Comparison of ENCODE assay signal across 18 cellular contexts in genomic region chrX:139920306-139920705, GRCh38. TPM values are rescaled to one million over a fixed set of nuclear protein-coding genes. Genes with fewer than 3 reads are reported as not detected.
DNase-seq lines count a peak whose midpoint lies in the region; ATAC-seq, FAIRE-seq and TF ChIP-seq lines count a peak whose summit lies in the region.
"Had no signal": no experiment of that assay in that cellular context is flagged by ENCODE, and none has a peak within 500 bp of the region (broad histone marks: within the 10 kb centered on the region; RNA-seq: fewer than 3 reads in every experiment).

No MANE protein-coding gene starts in this region.

- CTCF ChIA-PET in endothelial cell of umbilical vein (lab: Charles Lee): no interaction called here
- CTCF ChIA-PET in Calu3 (lab: Charles Lee): no interaction called here

- no peaks in the 10 kb centered on the region for H3K27me3 ChIP-seq in endothelial cell of umbilical vein (ENCODE audit: control insufficient read depth in 2 of 2, insufficient read depth in 2 of 2, low read length in 2 of 2)
- H3K27me3 ChIP-seq in mesendoderm (ENCODE audit: insufficient read depth, low read length, poor library complexity): no peaks in the 10 kb centered on the region

- H3K23ac ChIP-seq in mesendoderm (ENCODE audit: low read length): no peak overlapping the region

- no peak for ATAC-seq in activated naive CD8-positive, alpha-beta T cell treated with anti-CD3 and anti-CD28 coated beads, Interleukin-2, amount 10 ng/mL, durations not matched to agents 7 days and 5 days (ENCODE audit: low read depth)
- no peak for ATAC-seq in HG02840 (IDR thresholded peaks at IDR 0.05; ENCODE audit: low FRiP score, unreplicated experiment)
- ATAC-seq: GM23338 had no signal

- POLR2A ChIA-PET in activated naive CD8-positive, alpha-beta T cell treated with anti-CD3 and anti-CD28 coated beads, Interleukin-2, amount 10 ng/mL, durations not matched to agents 7 days and 5 days (lab: Charles Lee): no interaction called here
- POLR2A ChIA-PET in endothelial cell of umbilical vein (lab: Charles Lee): no interaction called here

- H3K27me3 Mint-ChIP-seq in activated naive CD8-positive, alpha-beta T cell treated with anti-CD3 and anti-CD28 coated beads, Interleukin-2, amount 10 ng/mL, durations not matched to agents 7 days and 5 days: no peaks in the 10 kb centered on the region
- no peaks in the 10 kb centered on the region for H3K27me3 Mint-ChIP-seq in activated naive CD8-positive, alpha-beta T cell treated with anti-CD3 and anti-CD28 coated beads for 36 hours
- H3K27me3 Mint-ChIP-seq in Calu3 (ENCODE audit: unreplicated experiment): no peaks in the 10 kb centered on the region
- H3K27me3 Mint-ChIP-seq: CD4-positive, CD25-positive, alpha-beta regulatory T cell had no signal

- H2BK15ac ChIP-seq in mesendoderm (replicated peaks; ENCODE audit: low read depth): no peak overlapping the region

- dilution Hi-C loops in endothelial cell of umbilical vein (cut with MboI; ENCODE audit: extremely low pct_ligation_motif_present, low sequenced_read_pairs): no loop called here

- no peak overlapping the region for H3K27ac ChIP-seq in endothelial cell of umbilical vein (ENCODE audit: insufficient read depth, low read depth, low read length)
- H3K27ac ChIP-seq in mesendoderm (ENCODE audit: low read depth, low read length): no peak overlapping the region
- H3K27ac ChIP-seq: BLaER1 treated with 17β-estradiol and CSF1 and Interleukin-3, amounts not matched to agents 10 nM and 100 nM had no signal

- peaks cover 12% of the 10 kb centered on the region for H3K36me3 Mint-ChIP-seq in activated naive CD8-positive, alpha-beta T cell treated with anti-CD3 and anti-CD28 coated beads, Interleukin-2, amount 10 ng/mL, durations not matched to agents 7 days and 5 days
- peaks cover 19% of the 10 kb centered on the region for H3K36me3 Mint-ChIP-seq in activated naive CD8-positive, alpha-beta T cell treated with anti-CD3 and anti-CD28 coated beads for 36 hours
- H3K36me3 Mint-ChIP-seq in Calu3 (ENCODE audit: insufficient read depth, unreplicated experiment): no peaks in the 10 kb centered on the region

- no peaks in the 10 kb centered on the region for H3K36me3 ChIP-seq in endothelial cell of umbilical vein (ENCODE audit: control insufficient read depth in 2 of 2, extremely low read depth in 1 of 2, insufficient read depth in 2 of 2, low read length in 2 of 2)
- no peaks in the 10 kb centered on the region for H3K36me3 ChIP-seq in mesendoderm (ENCODE audit: control insufficient read depth, insufficient read depth, low read length)

- BruUV-seq in endothelial cell of umbilical vein (replicated peaks; lab: Mats Ljungman, UMichigan) (no TSS peak), Calu3 (replicated peaks; lab: Mats Ljungman, UMichigan) (no TSS peak)

- no peak for TF ChIP-seq POLR2A in endothelial cell of umbilical vein (IDR thresholded peaks at IDR 0.05; ENCODE audit: low read depth, low read length)

- no peak overlapping the region for H3K4ac ChIP-seq in mesendoderm (ENCODE audit: low read depth, low read length)

- H3K9me1 ChIP-seq in endothelial cell of umbilical vein (replicated peaks; ENCODE audit: control insufficient read depth, extremely low read depth, insufficient read depth, low read length): no peaks in the 10 kb centered on the region

- no peaks in the 10 kb centered on the region for H3K9me3 Mint-ChIP-seq in activated naive CD8-positive, alpha-beta T cell treated with anti-CD3 and anti-CD28 coated beads, Interleukin-2, amount 10 ng/mL, durations not matched to agents 7 days and 5 days
- H3K9me3 Mint-ChIP-seq in activated naive CD8-positive, alpha-beta T cell treated with anti-CD3 and anti-CD28 coated beads for 36 hours: no peaks in the 10 kb centered on the region
- H3K9me3 Mint-ChIP-seq in Calu3 (ENCODE audit: low read depth, unreplicated experiment): no peaks in the 10 kb centered on the region
- H3K9me3 Mint-ChIP-seq: CD4-positive, CD25-positive, alpha-beta regulatory T cell; GM23338 had no signal

- no peak for FAIRE-seq in endothelial cell of umbilical vein (lab: Jason Lieb, UNC)
- FAIRE-seq: D721Med, GM12892 had no signal

- H3K4me1 ChIP-seq in endothelial cell of umbilical vein (ENCODE audit: control insufficient read depth, extremely low read depth, insufficient read depth, low read length) (peaks cover 23% of the 10 kb centered on the region), mesendoderm (ENCODE audit: control insufficient read depth, low read depth, low read length) (no peaks in the 10 kb centered on the region)

- no peak overlapping the region for H4K5ac ChIP-seq in mesendoderm (ENCODE audit: low read length)

- no peak overlapping the region for H2BK5ac ChIP-seq in mesendoderm (ENCODE audit: low read length)

- peak overlapping the region; percentile 56 for H4K8ac ChIP-seq in mesendoderm (ENCODE audit: low read depth, low read length)

- no peak overlapping the region for H3K4me3 ChIP-seq in endothelial cell of umbilical vein (replicated peaks in 1 of 3; ENCODE audit: insufficient read depth in 1 of 3, low read depth in 1 of 3, low read length in 3 of 3)
- H3K4me3 ChIP-seq in mesendoderm (ENCODE audit: low read length): no peak overlapping the region
- H3K4me3 ChIP-seq: BLaER1 treated with 17β-estradiol and CSF1 and Interleukin-3, amounts not matched to agents 10 nM and 100 nM; GM23338 had no signal

- H3K79me1 ChIP-seq in mesendoderm (ENCODE audit: low read length): no peaks in the 10 kb centered on the region

- no peaks in the 10 kb centered on the region for H4K20me1 ChIP-seq in endothelial cell of umbilical vein (replicated peaks; ENCODE audit: control insufficient read depth, extremely low read depth, insufficient read depth, low read length)

- H3K9me3 ChIP-seq in endothelial cell of umbilical vein (replicated peaks; ENCODE audit: control insufficient read depth, insufficient read depth, low read length): no peaks in the 10 kb centered on the region

- intact Hi-C loops in endothelial cell of umbilical vein (cut with micrococcal nuclease): no loop called here
- intact Hi-C loops in Calu3 (cut with micrococcal nuclease; ENCODE audit: unreplicated experiment): no loop called here

- H3K18ac ChIP-seq in mesendoderm (ENCODE audit: low read length): no peak overlapping the region

- H3K9ac ChIP-seq in endothelial cell of umbilical vein (replicated peaks; ENCODE audit: extremely low read depth, insufficient read depth, low read length) (no peak overlapping the region), mesendoderm (ENCODE audit: low read length) (no peak overlapping the region)
- H3K9ac ChIP-seq: BLaER1 treated with 17β-estradiol and CSF1 and Interleukin-3, amounts not matched to agents 10 nM and 100 nM had no signal

- H2AK5ac ChIP-seq in mesendoderm (ENCODE audit: low read length): no peak overlapping the region

- H3K4me3 Mint-ChIP-seq in activated naive CD8-positive, alpha-beta T cell treated with anti-CD3 and anti-CD28 coated beads, Interleukin-2, amount 10 ng/mL, durations not matched to agents 7 days and 5 days: no peak overlapping the region
- H3K4me3 Mint-ChIP-seq in activated naive CD8-positive, alpha-beta T cell treated with anti-CD3 and anti-CD28 coated beads for 36 hours: no peak overlapping the region
- no peak overlapping the region for H3K4me3 Mint-ChIP-seq in Calu3 (ENCODE audit: low read depth, unreplicated experiment)
- H3K4me3 Mint-ChIP-seq: CD4-positive, CD25-positive, alpha-beta regulatory T cell; GM23338 had no signal

- H3K4me1 Mint-ChIP-seq in activated naive CD8-positive, alpha-beta T cell treated with anti-CD3 and anti-CD28 coated beads, Interleukin-2, amount 10 ng/mL, durations not matched to agents 7 days and 5 days: peaks cover 3% of the 10 kb centered on the region
- peaks cover 17% of the 10 kb centered on the region for H3K4me1 Mint-ChIP-seq in activated naive CD8-positive, alpha-beta T cell treated with anti-CD3 and anti-CD28 coated beads for 36 hours
- H3K4me1 Mint-ChIP-seq in Calu3 (ENCODE audit: low read depth, unreplicated experiment): no peaks in the 10 kb centered on the region

- no CpG with 5 or more reads among the region's 1 CpG for WGBS in mesendoderm (ENCODE audit: extremely low coverage, insufficient coverage, low lambda C conversion rate)

- peak overlapping the region; percentile 24 for H3K27ac Mint-ChIP-seq in activated naive CD8-positive, alpha-beta T cell treated with anti-CD3 and anti-CD28 coated beads, Interleukin-2, amount 10 ng/mL, durations not matched to agents 7 days and 5 days
- H3K27ac Mint-ChIP-seq in activated naive CD8-positive, alpha-beta T cell treated with anti-CD3 and anti-CD28 coated beads for 36 hours: no peak overlapping the region
- H3K27ac Mint-ChIP-seq in Calu3 (ENCODE audit: unreplicated experiment): no peak overlapping the region
- H3K27ac Mint-ChIP-seq: CD4-positive, CD25-positive, alpha-beta regulatory T cell; GM23338 had no signal

- no peak for DNase-seq in activated naive CD8-positive, alpha-beta T cell treated with anti-CD3 and anti-CD28 coated beads, Interleukin-2, amount 10 ng/mL, durations not matched to agents 7 days and 5 days
- no peak for DNase-seq in activated naive CD8-positive, alpha-beta T cell treated with anti-CD3 and anti-CD28 coated beads for 36 hours
- DNase-seq in endothelial cell of umbilical vein (ENCODE audit: low read depth, low spot score) (peak; percentile 48), mesendoderm (no peak), Calu3 (no peak)
- DNase-seq in activated CD4-positive, alpha-beta T cell treated with anti-CD3 and anti-CD28 coated beads for 48 hours: no peak
- DNase-seq: 8988T; AML-193; CD4-positive, CD25-positive, alpha-beta regulatory T cell; DND-41; GDM1; H7 had no signal

- no peak overlapping the region for H3K56ac ChIP-seq in mesendoderm (ENCODE audit: low read length)

- H3K4me2 ChIP-seq in endothelial cell of umbilical vein (ENCODE audit: insufficient read depth, low read length) (no peak overlapping the region), mesendoderm (ENCODE audit: low read length) (no peak overlapping the region)
- H3K4me2 ChIP-seq: BLaER1 treated with 17β-estradiol and CSF1 and Interleukin-3, amounts not matched to agents 10 nM and 100 nM; GM23338 had no signal

- no peak overlapping the region for H2BK120ac ChIP-seq in mesendoderm (ENCODE audit: low read depth, low read length)

- TF ChIP-seq CTCF in endothelial cell of umbilical vein (IDR thresholded peaks at IDR 0.05; ENCODE audit: extremely low read depth in 1 of 2, insufficient read depth in 1 of 2, low read depth in 1 of 2, low read length in 2 of 2): no peak
- no peak for TF ChIP-seq CTCF in Calu3 (IDR thresholded peaks at IDR 0.05; ENCODE audit: unreplicated experiment)

- H2AFZ ChIP-seq in endothelial cell of umbilical vein (ENCODE audit: low read depth, low read length): no peak overlapping the region
- H2AFZ ChIP-seq: GM23338 had no signal

- H3K79me2 ChIP-seq in endothelial cell of umbilical vein (ENCODE audit: control insufficient read depth, insufficient read depth, low read length): peaks cover 39% of the 10 kb centered on the region
- H3K79me2 ChIP-seq in mesendoderm (ENCODE audit: control insufficient read depth, insufficient read depth, low read length): peaks cover 23% of the 10 kb centered on the region

RNA-seq across cellular contexts. Expression of gene ATP11C, which starts 12.5 kb away (rescaled TPM):
- total RNA-seq in activated naive CD8-positive, alpha-beta T cell treated with anti-CD3 and anti-CD28 coated beads, Interleukin-2, amount 10 ng/mL, durations not matched to agents 7 days and 5 days: 10 to 100 TPM; 16.7 to 20.4 TPM
- total RNA-seq in activated naive CD8-positive, alpha-beta T cell treated with anti-CD3 and anti-CD28 coated beads for 36 hours: 10 to 100 TPM; 20.3 to 25.4 TPM
- total RNA-seq in endothelial cell of umbilical vein (29.5 and 31.8 TPM in 2 replicates), Calu3 (2022) (19.0 and 19.7 TPM in 2 replicates)
- 6.9 and 9.1 TPM in 2 replicates for polyA plus RNA-seq in endothelial cell of umbilical vein
- polyA plus RNA-seq in endothelial cell of umbilical vein (2011; cell fraction: cytosol; rRNA removed): 10.8 and 11.1 TPM in 2 replicates
- 23.0 and 32.7 TPM in 2 replicates for polyA plus RNA-seq in endothelial cell of umbilical vein (2011; cell fraction: nucleus; rRNA removed)
- 18.4 and 27.5 TPM in 2 replicates for polyA plus RNA-seq in endothelial cell of umbilical vein (2012)
- 23.3 and 29.5 TPM in 2 replicates for polyA minus RNA-seq in endothelial cell of umbilical vein
- polyA minus RNA-seq in endothelial cell of umbilical vein (2011; cell fraction: cytosol; rRNA and poly(A)+ RNA removed): 14.3 TPM
- polyA minus RNA-seq in endothelial cell of umbilical vein (2011; cell fraction: nucleus; rRNA and poly(A)+ RNA removed): 30.4 and 47.4 TPM in 2 replicates
- polyA plus RNA-seq in mesendoderm (2013, experiment 1 of 2): 35.7 TPM
- polyA plus RNA-seq in mesendoderm (2013, experiment 2 of 2): 36.6 TPM

RNA-seq across cellular contexts. Expression of gene CXorf66, which starts 45.0 kb away (rescaled TPM):
- not detected for total RNA-seq in activated naive CD8-positive, alpha-beta T cell treated with anti-CD3 and anti-CD28 coated beads, Interleukin-2, amount 10 ng/mL, durations not matched to agents 7 days and 5 days
- total RNA-seq in activated naive CD8-positive, alpha-beta T cell treated with anti-CD3 and anti-CD28 coated beads for 36 hours: not detected
- not detected in 2 replicates for total RNA-seq in endothelial cell of umbilical vein
- polyA plus RNA-seq in endothelial cell of umbilical vein: not detected in 2 replicates
- polyA plus RNA-seq in endothelial cell of umbilical vein (2011; cell fraction: cytosol; rRNA removed): not detected in 2 replicates
- not detected in 2 replicates for polyA plus RNA-seq in endothelial cell of umbilical vein (2011; cell fraction: nucleus; rRNA removed)
- polyA plus RNA-seq in endothelial cell of umbilical vein (2012): not detected in 2 replicates
- not detected in 2 replicates for polyA minus RNA-seq in endothelial cell of umbilical vein
- polyA minus RNA-seq in endothelial cell of umbilical vein (2011; cell fraction: cytosol; rRNA and poly(A)+ RNA removed): not detected
- polyA minus RNA-seq in endothelial cell of umbilical vein (2011; cell fraction: nucleus; rRNA and poly(A)+ RNA removed): not detected in 2 replicates
- polyA plus RNA-seq in mesendoderm (2013, experiment 1 of 2): not detected
- not detected for polyA plus RNA-seq in mesendoderm (2013, experiment 2 of 2)
- not detected in 2 replicates for total RNA-seq in Calu3 (2022)
- total RNA-seq: CD4-positive, CD25-positive, alpha-beta regulatory T cell; GM23338; H7; HT1080 had no signal
- polyA plus RNA-seq: CD4-positive, CD25-positive, alpha-beta regulatory T cell; GM23338 had no signal
